In the genomic region with DNA sequence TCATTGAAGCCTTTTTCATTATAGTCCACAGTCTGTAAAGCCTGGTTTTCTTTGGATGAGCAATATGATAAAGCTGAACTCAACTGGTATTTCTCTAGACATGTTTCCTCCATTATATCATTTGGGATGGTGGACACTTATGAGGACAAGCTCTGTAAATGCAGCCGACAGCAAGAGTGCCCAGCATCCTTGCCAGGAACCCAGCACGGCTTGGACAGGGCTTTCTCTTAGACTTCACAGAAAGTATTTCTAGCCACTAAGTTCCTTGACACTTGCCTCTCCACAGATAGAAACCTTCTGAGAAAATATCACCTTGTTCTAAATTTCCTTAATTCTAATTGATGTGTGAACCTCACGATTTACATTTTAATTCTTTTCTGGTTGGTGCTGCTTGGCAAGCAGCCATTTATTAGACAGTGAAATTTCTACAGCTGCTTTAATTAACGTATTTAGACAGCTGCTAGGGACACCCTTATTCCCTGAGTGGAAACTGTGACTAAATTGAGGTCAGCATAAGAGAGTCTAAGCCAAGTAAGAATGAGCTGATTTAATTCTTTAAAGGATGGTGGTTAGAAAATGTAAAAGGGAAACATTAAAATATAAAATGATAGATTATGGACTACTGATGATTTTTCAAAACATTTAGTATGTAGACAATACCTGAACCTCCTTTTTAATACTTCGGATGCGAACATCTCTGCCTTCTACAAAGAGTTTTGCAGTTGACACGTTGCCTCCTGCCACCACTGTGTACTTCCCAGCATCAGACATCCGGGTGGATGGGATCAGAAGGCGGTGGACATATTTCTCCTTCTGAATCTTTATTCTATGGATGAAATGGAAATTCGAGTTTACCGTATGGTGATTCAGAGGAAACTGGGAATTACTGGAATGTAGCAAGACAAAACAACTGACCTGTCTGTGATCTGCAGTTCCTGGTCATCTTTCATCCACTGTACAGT, we compare ENCODE assay signal across 25 cellular contexts. TPM values are rescaled to one million over a fixed set of nuclear protein-coding genes. Genes with fewer than 3 reads are reported as not detected.
DNase-seq lines count a peak whose midpoint lies in the region; ATAC-seq and TF ChIP-seq lines count a peak whose summit lies in the region.
"Had no signal": no experiment of that assay in that cellular context is flagged by ENCODE, and none has a peak within 500 bp of the region (broad histone marks: within the 10 kb centered on the region; RNA-seq: fewer than 3 reads in every experiment).

No MANE protein-coding gene starts in this region.

- intact Hi-C loops in left ventricle myocardium superior (cut with micrococcal nuclease) = no loop called here
- intact Hi-C loops in activated CD4-positive, alpha-beta T cell treated with anti-CD3 and anti-CD28 coated beads, Interleukin-2, amount 10 ng/mL, durations not matched to agents 24 days and 14 days (cut with micrococcal nuclease) = loop anchor here (10.0 kb wide), 1 partner anchor 677 kb away; no protein-coding TSS in a partner anchor
- intact Hi-C loops in activated CD8-positive, alpha-beta T cell treated with anti-CD3 and anti-CD28 coated beads for 36 hours (cut with micrococcal nuclease) = loop anchor here (10.0 kb wide), 1 partner anchor 147 kb away; no protein-coding TSS in a partner anchor

- no peaks in the 10 kb centered on the region for H3K36me3 Mint-ChIP-seq in activated CD4-positive, alpha-beta T cell treated with anti-CD3 and anti-CD28 coated beads, Interleukin-2, amount 10 ng/mL, durations not matched to agents 24 days and 14 days (ENCODE audit: low read depth)
- peaks cover 7% of the 10 kb centered on the region for H3K36me3 Mint-ChIP-seq in activated CD8-positive, alpha-beta T cell treated with anti-CD3 and anti-CD28 coated beads for 36 hours (ENCODE audit: low read depth)

- no peak overlapping the region for H3K4me2 ChIP-seq in Karpas-422 (ENCODE audit: low read depth, low read length, poor library complexity, severe bottlenecking)

- no peak for TF ChIP-seq CTCF in activated CD8-positive, alpha-beta T cell treated with anti-CD3 and anti-CD28 coated beads for 36 hours (IDR thresholded peaks at IDR 0.05)

- no peaks in the 10 kb centered on the region for H3K9me3 Mint-ChIP-seq in activated CD4-positive, alpha-beta T cell treated with anti-CD3 and anti-CD28 coated beads, Interleukin-2, amount 10 ng/mL, durations not matched to agents 24 days and 14 days
- H3K9me3 Mint-ChIP-seq in activated CD8-positive, alpha-beta T cell treated with anti-CD3 and anti-CD28 coated beads for 36 hours = no peaks in the 10 kb centered on the region
- H3K9me3 Mint-ChIP-seq: activated T-cell treated with anti-CD3 and anti-CD28 coated beads, Interleukin-2, amount 50 U/mL, for 72 hours; endodermal cell had no signal

- peak; percentile 47 for DNase-seq in Karpas-422
- peak; percentile 50 for DNase-seq in NCI-H1417 treated with DMSO at 0.1 percent for 48 hours (lab: John Stamatoyannopoulos, UW)
- DNase-seq in NCI-H748 (lab: John Stamatoyannopoulos, UW; ENCODE audit: unreplicated experiment) = peak; percentile 86
- no peak for DNase-seq in left ventricle myocardium superior
- DNase-seq in activated CD4-positive, alpha-beta T cell treated with anti-CD3 and anti-CD28 coated beads, Interleukin-2, amount 10 ng/mL, durations not matched to agents 24 days and 14 days = no peak
- no peak for DNase-seq in kidney glomerular epithelial cell (lab: John Stamatoyannopoulos, UW)
- DNase-seq in activated CD8-positive, alpha-beta T cell treated with anti-CD3 and anti-CD28 coated beads for 36 hours = no peak
- no peak for DNase-seq in HUDEP-2 (lab: John Stamatoyannopoulos, UW; ENCODE audit: unreplicated experiment in 76 of 76)
- DNase-seq: activated CD4-positive, alpha-beta T cell treated with anti-CD3 and anti-CD28 coated beads for 4 hours; activated naive CD4-positive, alpha-beta T cell treated with Interleukin-2 at 50 U/mL for 16 hours; activated T-cell treated with anti-CD3 and anti-CD28 coated beads, Interleukin-2, amount 50 U/mL, for 72 hours; adrenal gland; Calu3; cortex of kidney; endodermal cell; esophagus squamous epithelium; lower lobe of right lung; mucosa of descending colon; Peyer's patch; posterior cingulate gyrus; transverse colon had no signal

- POLR2A ChIA-PET in activated CD8-positive, alpha-beta T cell treated with anti-CD3 and anti-CD28 coated beads for 36 hours (lab: Charles Lee) = no interaction called here

- ATAC-seq in left ventricle myocardium superior = peak; percentile 28
- no peak for ATAC-seq in activated CD8-positive, alpha-beta T cell treated with anti-CD3 and anti-CD28 coated beads for 36 hours
- ATAC-seq: activated T-cell treated with anti-CD3 and anti-CD28 coated beads, Interleukin-2, amount 50 U/mL, for 72 hours; gastroesophageal sphincter; lower lobe of right lung; mucosa of descending colon had no signal

- no peak overlapping the region for H3K27ac Mint-ChIP-seq in activated CD4-positive, alpha-beta T cell treated with anti-CD3 and anti-CD28 coated beads, Interleukin-2, amount 10 ng/mL, durations not matched to agents 24 days and 14 days
- no peak overlapping the region for H3K27ac Mint-ChIP-seq in activated CD8-positive, alpha-beta T cell treated with anti-CD3 and anti-CD28 coated beads for 36 hours
- H3K27ac Mint-ChIP-seq: activated T-cell treated with anti-CD3 and anti-CD28 coated beads, Interleukin-2, amount 50 U/mL, for 72 hours; endodermal cell had no signal

- no peaks in the 10 kb centered on the region for H3K4me1 ChIP-seq in Karpas-422 (ENCODE audit: low read length)
- H3K4me1 ChIP-seq: adrenal gland, esophagus squamous epithelium, lower lobe of right lung, Peyer's patch, transverse colon had no signal

- no peaks in the 10 kb centered on the region for H3K9me2 ChIP-seq in Karpas-422 (replicated peaks; ENCODE audit: insufficient read depth, low read length)

- H3K27ac ChIP-seq in Karpas-422 (ENCODE audit: low read length) = no peak overlapping the region
- H3K27ac ChIP-seq: adrenal gland, C4-2B, esophagus squamous epithelium, gastroesophageal sphincter, lower lobe of right lung, Peyer's patch, SK-N-MC, skin epidermis, transverse colon had no signal

- no peak overlapping the region for H2AFZ ChIP-seq in Karpas-422 (ENCODE audit: low read length)

- H3K79me2 ChIP-seq in Karpas-422 (ENCODE audit: low read length) = no peaks in the 10 kb centered on the region

- H3K4me1 Mint-ChIP-seq in activated CD4-positive, alpha-beta T cell treated with anti-CD3 and anti-CD28 coated beads, Interleukin-2, amount 10 ng/mL, durations not matched to agents 24 days and 14 days = no peaks in the 10 kb centered on the region
- H3K4me1 Mint-ChIP-seq in activated CD8-positive, alpha-beta T cell treated with anti-CD3 and anti-CD28 coated beads for 36 hours (ENCODE audit: low read depth) = no peaks in the 10 kb centered on the region
- H3K4me1 Mint-ChIP-seq: endodermal cell had no signal

- H3K4me3 ChIP-seq in Karpas-422 (ENCODE audit: low read length) = no peak overlapping the region
- H3K4me3 ChIP-seq: adrenal gland, esophagus squamous epithelium, gastroesophageal sphincter, lower lobe of right lung, mucosa of descending colon, Peyer's patch, SK-N-MC, skin epidermis, transverse colon had no signal

- no peak overlapping the region for H3K9ac ChIP-seq in Karpas-422 (ENCODE audit: low read length)

- CTCF ChIA-PET in activated CD8-positive, alpha-beta T cell treated with anti-CD3 and anti-CD28 coated beads for 36 hours (lab: Charles Lee) = interaction anchor here (1.2 kb wide), 1 partner anchor 644 kb away, joined by 3 read pairs; no protein-coding TSS in a partner anchor

- no peaks in the 10 kb centered on the region for H3K27me3 ChIP-seq in Karpas-422 (ENCODE audit: low read length)
- H3K27me3 ChIP-seq: adrenal gland, esophagus squamous epithelium, gastroesophageal sphincter, Peyer's patch, transverse colon had no signal

- H3K9me3 ChIP-seq in Karpas-422 (ENCODE audit: low read length) = no peaks in the 10 kb centered on the region
- H3K9me3 ChIP-seq: adrenal gland, esophagus squamous epithelium, gastroesophageal sphincter, lower lobe of right lung, mucosa of descending colon, Peyer's patch, transverse colon had no signal

- no peak overlapping the region for H3K4me3 Mint-ChIP-seq in activated CD4-positive, alpha-beta T cell treated with anti-CD3 and anti-CD28 coated beads, Interleukin-2, amount 10 ng/mL, durations not matched to agents 24 days and 14 days
- H3K4me3 Mint-ChIP-seq in activated CD8-positive, alpha-beta T cell treated with anti-CD3 and anti-CD28 coated beads for 36 hours = no peak overlapping the region
- H3K4me3 Mint-ChIP-seq: activated T-cell treated with anti-CD3 and anti-CD28 coated beads, Interleukin-2, amount 50 U/mL, for 72 hours; endodermal cell had no signal

- no peaks in the 10 kb centered on the region for H4K20me1 ChIP-seq in Karpas-422 (ENCODE audit: insufficient read depth, low read depth, low read length)

- no peaks in the 10 kb centered on the region for H3K36me3 ChIP-seq in Karpas-422 (ENCODE audit: insufficient read depth, low read length)
- H3K36me3 ChIP-seq: adrenal gland, esophagus squamous epithelium, gastroesophageal sphincter, Peyer's patch, transverse colon had no signal

- no peaks in the 10 kb centered on the region for H3K27me3 Mint-ChIP-seq in activated CD4-positive, alpha-beta T cell treated with anti-CD3 and anti-CD28 coated beads, Interleukin-2, amount 10 ng/mL, durations not matched to agents 24 days and 14 days
- no peaks in the 10 kb centered on the region for H3K27me3 Mint-ChIP-seq in activated CD8-positive, alpha-beta T cell treated with anti-CD3 and anti-CD28 coated beads for 36 hours

RNA-seq across cellular contexts. Expression of gene TTN, which starts 39.8 kb away (rescaled TPM):
- under 0.01 TPM in 2 replicates for total RNA-seq in Karpas-422 (2014; rRNA removed; shearing (Covaris generic); ENCODE audit: low replicate concordance)
- 3,610 TPM for total RNA-seq in left ventricle myocardium superior
- total RNA-seq in activated CD4-positive, alpha-beta T cell treated with anti-CD3 and anti-CD28 coated beads, Interleukin-2, amount 10 ng/mL, durations not matched to agents 24 days and 14 days = 2.8 and 2.9 TPM in 2 replicates
- 1 to 10 TPM; 2.8 to 4.3 TPM for total RNA-seq in activated CD8-positive, alpha-beta T cell treated with anti-CD3 and anti-CD28 coated beads for 36 hours

Comparison
In these comparisons a context has a peak if more than half of its experiments do, and no peak if none do; other contexts are left out.
1. DNase-seq: peak in Karpas-422 (single experiment), NCI-H1417 treated with DMSO at 0.1 percent for 48 hours (single experiment) and NCI-H748 (single experiment); none in left ventricle myocardium superior (single experiment), activated CD4-positive, alpha-beta T cell treated with anti-CD3 and anti-CD28 coated beads, Interleukin-2, amount 10 ng/mL, durations not matched to agents 24 days and 14 days (single experiment), kidney glomerular epithelial cell (single experiment), activated CD8-positive, alpha-beta T cell treated with anti-CD3 and anti-CD28 coated beads for 36 hours (single experiment) and HUDEP-2 (0 of 76).
2. RNA of gene TTN, which starts 39.8 kb away (total RNA-seq): 3,610 TPM in left ventricle myocardium superior (single experiment); 2.8 to 4.3 TPM in activated CD8-positive, alpha-beta T cell treated with anti-CD3 and anti-CD28 coated beads for 36 hours, 2.8 to 2.9 TPM in activated CD4-positive, alpha-beta T cell treated with anti-CD3 and anti-CD28 coated beads, Interleukin-2, amount 10 ng/mL, durations not matched to agents 24 days and 14 days and under 0.01 TPM in Karpas-422; every median in the first group is over 100 times any median in the second.